9 cellular contexts compared by ENCODE assay signal in the genomic region with DNA sequence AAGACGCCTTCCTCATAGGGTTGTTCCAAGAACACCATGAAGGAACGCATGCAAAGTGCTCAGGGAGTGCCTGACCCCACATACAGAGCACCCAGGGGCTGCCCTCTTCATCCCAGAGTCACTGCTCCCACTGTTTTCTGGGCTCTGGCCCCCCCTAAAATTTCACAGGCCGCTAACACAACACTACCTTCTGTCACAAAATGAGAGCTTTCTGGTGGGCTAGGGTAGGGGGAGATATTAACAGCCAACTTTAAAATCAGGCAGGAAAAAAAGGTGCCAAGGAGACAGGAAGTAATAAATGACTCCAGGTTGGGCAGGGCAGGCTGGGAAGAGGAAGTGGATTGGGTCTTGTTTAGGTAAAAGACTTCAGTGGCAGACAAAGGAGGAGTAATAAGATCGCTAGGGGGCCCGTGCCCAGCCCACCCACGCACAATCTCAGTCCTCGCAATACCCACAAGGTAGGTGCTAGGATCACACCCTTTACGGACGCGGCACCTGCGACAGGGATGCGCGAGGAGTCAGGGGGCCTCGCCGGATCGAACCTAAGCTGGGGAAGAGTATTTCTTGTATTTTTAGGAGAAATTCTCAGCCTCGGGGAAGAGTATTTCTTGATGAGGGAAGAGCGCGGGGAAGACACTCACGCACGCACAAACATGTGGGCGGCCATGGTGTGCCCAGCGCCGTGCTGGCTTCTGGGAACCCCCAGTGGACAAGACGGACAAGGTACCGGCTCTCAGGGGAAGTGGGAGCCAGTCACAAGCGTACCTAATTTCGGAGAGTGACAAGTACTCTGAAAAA. TPM values are rescaled to one million over a fixed set of nuclear protein-coding genes. Genes with fewer than 3 reads are reported as not detected.
DNase-seq lines count a peak whose midpoint lies in the region; ATAC-seq and TF ChIP-seq lines count a peak whose summit lies in the region.
"Had no signal": no experiment of that assay in that cellular context is flagged by ENCODE, and none has a peak within 500 bp of the region (broad histone marks: within the 10 kb centered on the region; RNA-seq: fewer than 3 reads in every experiment).

No MANE protein-coding gene starts in this region.

- H3K27me3 ChIP-seq in CD4-positive, alpha-beta T cell (ENCODE audit: control insufficient read depth, insufficient read depth, low read length) = no peaks in the 10 kb centered on the region
- H3K27me3 ChIP-seq in lower lobe of right lung (ENCODE audit: low read depth) = no peaks in the 10 kb centered on the region
- no peaks in the 10 kb centered on the region for H3K27me3 ChIP-seq in transverse colon

- 47 to 60% methylated on average over 6 to 28 of the region's 28 CpGs for WGBS in transverse colon (ENCODE audit: low coverage in 1 of 2), 2 donors

- no peaks in the 10 kb centered on the region for H3K9me3 ChIP-seq in CD4-positive, alpha-beta T cell (ENCODE audit: control insufficient read depth, low read length)
- H3K9me3 ChIP-seq in lower lobe of right lung (no peaks in the 10 kb centered on the region), transverse colon (no peaks in the 10 kb centered on the region)

- no peak for TF ChIP-seq EP300 in transverse colon (IDR thresholded peaks at IDR 0.05; ENCODE audit: low read depth)

- peak overlapping the region; percentile 95 for H3K27ac Mint-ChIP-seq in CD4-positive, alpha-beta T cell
- peak overlapping the region; percentile 46 to 94 (median 93) for H3K27ac Mint-ChIP-seq in brain

- H3K4me3 ChIP-seq in lower lobe of right lung (peak overlapping the region; percentile 94), transverse colon (peak overlapping the region; percentile 8 to 80 (median 75))

- H3K4me1 ChIP-seq in lower lobe of right lung (peaks cover 22% of the 10 kb centered on the region), transverse colon (peaks cover 11 to 33% (median 30%) of the 10 kb centered on the region in 4 donors)

- H3K9me3 Mint-ChIP-seq in CD4-positive, alpha-beta T cell = no peaks in the 10 kb centered on the region
- H3K9me3 Mint-ChIP-seq in brain = no peaks in the 10 kb centered on the region

- CTCF ChIA-PET in CD4-positive, alpha-beta T cell (lab: Charles Lee) = interaction anchor here (0.9 to 1.3 kb wide), 2 partner anchors 9 to 40 kb away, joined by 3 read pairs; no protein-coding TSS in a partner anchor

- ATAC-seq in CD4-positive, alpha-beta T cell (ENCODE audit: poor library complexity) = no peak
- no peak for ATAC-seq in lower lobe of right lung

- H3K4me1 Mint-ChIP-seq in CD4-positive, alpha-beta T cell (ENCODE audit: low read depth) = peaks cover 41% of the 10 kb centered on the region
- H3K4me1 Mint-ChIP-seq in brain = peaks cover 38% of the 10 kb centered on the region

- peak overlapping the region; percentile 85 for H3K4me3 Mint-ChIP-seq in CD4-positive, alpha-beta T cell
- peak overlapping the region; percentile 83 to 87 (median 85) for H3K4me3 Mint-ChIP-seq in brain

- H3K36me3 ChIP-seq in lower lobe of right lung (no peaks in the 10 kb centered on the region), transverse colon (no peaks in the 10 kb centered on the region)

- H3K36me3 Mint-ChIP-seq in CD4-positive, alpha-beta T cell (ENCODE audit: low read depth) = peaks cover 24% of the 10 kb centered on the region
- H3K36me3 Mint-ChIP-seq in brain = peaks cover 9% of the 10 kb centered on the region

- POLR2A ChIA-PET in CD4-positive, alpha-beta T cell (lab: Charles Lee) = interaction anchor here (0.8 to 2.6 kb wide), 6 partner anchors 9 to 27 kb away, joined by 3 to 24 read pairs (median 8); no protein-coding TSS in a partner anchor

- TF ChIP-seq POLR2A in transverse colon (IDR thresholded peaks at IDR 0.05) = no peak

- intact Hi-C loops in CD4-positive, alpha-beta T cell (cut with DNase I, micrococcal nuclease) = loop anchor here in 1 of 2 experiments (1.0 to 5.0 kb wide), 3 partner anchors 40 to 607 kb away; a partner anchor contains a TSS
- intact Hi-C loops in lower lobe of right lung (cut with DNase I) = no loop called here
- intact Hi-C loops in transverse colon (cut with DNase I; ENCODE audit: low total_unique reads) = no loop called here

- peak overlapping the region; percentile 87 for H3K27ac ChIP-seq in CD4-positive, alpha-beta T cell (ENCODE audit: low read depth, low read length)
- H3K27ac ChIP-seq in lower lobe of right lung = peak overlapping the region; percentile 77
- H3K27ac ChIP-seq in transverse colon = peak overlapping the region; percentile 85 to 92 (median 88)

- no peak for DNase-seq in CD4-positive, alpha-beta T cell
- peak; percentile 67 for DNase-seq in LoVo (ENCODE audit: low spot score)
- no peak for DNase-seq in lower lobe of right lung
- DNase-seq in transverse colon = peak; percentile 42
- DNase-seq in effector CD8-positive, alpha-beta T cell (lab: John Stamatoyannopoulos, UW) = no peak
- DNase-seq in NCI-H187 treated with DMSO at 0.1 percent for 48 hours (lab: John Stamatoyannopoulos, UW) = no peak
- no peak for DNase-seq in retina

- in situ Hi-C loops in transverse colon (cut with MboI; ENCODE audit: low pct_ligation_motif_present in 1 of 4, low pct_unique_long_range_greater_than_20kb in 1 of 4, low sequenced_read_pairs in 3 of 4) = no loop called here

- H3K27me3 Mint-ChIP-seq in CD4-positive, alpha-beta T cell = no peaks in the 10 kb centered on the region
- H3K27me3 Mint-ChIP-seq in brain = no peaks in the 10 kb centered on the region

- TF ChIP-seq CTCF in CD4-positive, alpha-beta T cell (IDR thresholded peaks at IDR 0.05) = no peak
- TF ChIP-seq CTCF in brain (conservative IDR thresholded peaks at IDR 0.05) = no peak
- no peak for TF ChIP-seq CTCF in lower lobe of right lung (IDR thresholded peaks at IDR 0.05)
- peak in 1 of 5 experiments; percentile 11 for TF ChIP-seq CTCF in transverse colon (IDR thresholded peaks at IDR 0.05)

RNA-seq across cellular contexts. Expression of a gene that starts 0.9 kb away (rescaled TPM):
- total RNA-seq in CD4-positive, alpha-beta T cell = 100 to 1,000 TPM; 159 to 161 TPM
- 6.1 TPM for polyA plus RNA-seq in brain (ENCODE audit: insufficient read depth, low read depth, low replicate concordance)
- 19.8 TPM for total RNA-seq in lower lobe of right lung
- total RNA-seq in transverse colon = 100 to 1,000 TPM in 2 of 4 donors, 10 to 100 TPM in 2; 46.0 to 424 (median 210) TPM

RNA-seq across cellular contexts. Expression of a gene that starts 24.1 kb away (rescaled TPM):
- not detected for total RNA-seq in CD4-positive, alpha-beta T cell
- 13.6 TPM for polyA plus RNA-seq in brain (ENCODE audit: insufficient read depth, low read depth, low replicate concordance)
- total RNA-seq in lower lobe of right lung = not detected
- under 1 TPM in 1 of 4 donors, not detected in 3; 0.79 TPM for total RNA-seq in transverse colon
- total RNA-seq: renal cortical epithelial cell had no signal

Comparison
In these comparisons a context has a peak if more than half of its experiments do, and no peak if none do; other contexts are left out.
1. DNase-seq: peak in LoVo (single experiment) and transverse colon (single experiment); none in CD4-positive, alpha-beta T cell (0 of 10), lower lobe of right lung (single experiment), effector CD8-positive, alpha-beta T cell (single experiment), NCI-H187 treated with DMSO at 0.1 percent for 48 hours (single experiment) and retina (single experiment).
2. Peak in every context shown above with its lines, with median percentiles within 50 percentile points of each other: H3K27ac ChIP-seq.